1 cellular context compared by ENCODE assay signal in the genomic region with DNA sequence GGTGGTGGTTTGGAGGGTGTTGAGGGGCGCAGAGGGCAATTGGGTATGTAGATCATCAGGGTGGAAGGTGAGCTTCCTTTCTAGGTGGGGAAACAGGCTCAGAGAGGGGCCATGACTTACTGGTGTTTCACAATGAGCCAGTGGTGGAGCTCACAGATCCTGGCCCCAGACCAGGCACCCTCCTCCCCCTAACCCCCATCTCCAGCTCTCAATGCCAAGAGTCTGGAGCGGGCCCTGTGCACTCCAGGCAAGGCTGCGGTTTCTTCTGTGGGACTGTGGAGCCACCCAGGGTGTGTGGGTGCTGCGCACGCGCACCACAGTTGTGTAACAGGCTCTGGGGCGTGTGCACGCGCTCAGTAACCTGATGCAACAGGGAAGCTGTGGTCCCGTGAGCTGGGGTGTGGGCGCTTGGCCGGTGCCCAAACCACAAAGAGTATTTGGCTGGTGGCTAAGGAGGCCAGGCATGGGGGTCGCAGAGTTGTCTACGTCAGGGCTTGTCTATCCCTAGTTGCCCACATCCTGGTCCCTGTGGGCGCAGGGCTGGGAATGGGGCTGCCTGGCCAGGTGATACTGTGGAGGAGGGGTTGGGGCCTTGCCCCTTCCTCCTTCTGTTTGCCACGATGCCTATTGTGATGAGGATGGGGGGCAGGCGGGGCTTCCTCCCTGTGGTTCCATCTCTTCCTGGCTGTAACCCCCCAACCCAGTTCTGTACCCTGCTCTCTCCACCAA.
A peak's percentile ranks its signal among the peaks of the same experiment; 100 is the strongest.
TF ChIP-seq lines count a peak whose summit lies in the region.

No MANE protein-coding gene starts in this region.

TF ChIP-seq in K562, 482 proteins besides CTCF, POLR2A, EP300 and RAD21 (continued from another document and continues in another):
- TF ChIP-seq, protein P1, sequence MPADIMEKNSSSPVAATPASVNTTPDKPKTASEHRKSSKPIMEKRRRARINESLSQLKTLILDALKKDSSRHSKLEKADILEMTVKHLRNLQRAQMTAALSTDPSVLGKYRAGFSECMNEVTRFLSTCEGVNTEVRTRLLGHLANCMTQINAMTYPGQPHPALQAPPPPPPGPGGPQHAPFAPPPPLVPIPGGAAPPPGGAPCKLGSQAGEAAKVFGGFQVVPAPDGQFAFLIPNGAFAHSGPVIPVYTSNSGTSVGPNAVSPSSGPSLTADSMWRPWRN (IDR thresholded peaks at IDR 0.05; ENCODE audit: low read depth) = peak; percentile 99
- TF ChIP-seq SMARCC2 (IDR thresholded peaks at IDR 0.05; ENCODE audit: low read depth) = no peak
- no peak for TF ChIP-seq RFX1 (IDR thresholded peaks at IDR 0.05)
- TF ChIP-seq, protein P2, sequence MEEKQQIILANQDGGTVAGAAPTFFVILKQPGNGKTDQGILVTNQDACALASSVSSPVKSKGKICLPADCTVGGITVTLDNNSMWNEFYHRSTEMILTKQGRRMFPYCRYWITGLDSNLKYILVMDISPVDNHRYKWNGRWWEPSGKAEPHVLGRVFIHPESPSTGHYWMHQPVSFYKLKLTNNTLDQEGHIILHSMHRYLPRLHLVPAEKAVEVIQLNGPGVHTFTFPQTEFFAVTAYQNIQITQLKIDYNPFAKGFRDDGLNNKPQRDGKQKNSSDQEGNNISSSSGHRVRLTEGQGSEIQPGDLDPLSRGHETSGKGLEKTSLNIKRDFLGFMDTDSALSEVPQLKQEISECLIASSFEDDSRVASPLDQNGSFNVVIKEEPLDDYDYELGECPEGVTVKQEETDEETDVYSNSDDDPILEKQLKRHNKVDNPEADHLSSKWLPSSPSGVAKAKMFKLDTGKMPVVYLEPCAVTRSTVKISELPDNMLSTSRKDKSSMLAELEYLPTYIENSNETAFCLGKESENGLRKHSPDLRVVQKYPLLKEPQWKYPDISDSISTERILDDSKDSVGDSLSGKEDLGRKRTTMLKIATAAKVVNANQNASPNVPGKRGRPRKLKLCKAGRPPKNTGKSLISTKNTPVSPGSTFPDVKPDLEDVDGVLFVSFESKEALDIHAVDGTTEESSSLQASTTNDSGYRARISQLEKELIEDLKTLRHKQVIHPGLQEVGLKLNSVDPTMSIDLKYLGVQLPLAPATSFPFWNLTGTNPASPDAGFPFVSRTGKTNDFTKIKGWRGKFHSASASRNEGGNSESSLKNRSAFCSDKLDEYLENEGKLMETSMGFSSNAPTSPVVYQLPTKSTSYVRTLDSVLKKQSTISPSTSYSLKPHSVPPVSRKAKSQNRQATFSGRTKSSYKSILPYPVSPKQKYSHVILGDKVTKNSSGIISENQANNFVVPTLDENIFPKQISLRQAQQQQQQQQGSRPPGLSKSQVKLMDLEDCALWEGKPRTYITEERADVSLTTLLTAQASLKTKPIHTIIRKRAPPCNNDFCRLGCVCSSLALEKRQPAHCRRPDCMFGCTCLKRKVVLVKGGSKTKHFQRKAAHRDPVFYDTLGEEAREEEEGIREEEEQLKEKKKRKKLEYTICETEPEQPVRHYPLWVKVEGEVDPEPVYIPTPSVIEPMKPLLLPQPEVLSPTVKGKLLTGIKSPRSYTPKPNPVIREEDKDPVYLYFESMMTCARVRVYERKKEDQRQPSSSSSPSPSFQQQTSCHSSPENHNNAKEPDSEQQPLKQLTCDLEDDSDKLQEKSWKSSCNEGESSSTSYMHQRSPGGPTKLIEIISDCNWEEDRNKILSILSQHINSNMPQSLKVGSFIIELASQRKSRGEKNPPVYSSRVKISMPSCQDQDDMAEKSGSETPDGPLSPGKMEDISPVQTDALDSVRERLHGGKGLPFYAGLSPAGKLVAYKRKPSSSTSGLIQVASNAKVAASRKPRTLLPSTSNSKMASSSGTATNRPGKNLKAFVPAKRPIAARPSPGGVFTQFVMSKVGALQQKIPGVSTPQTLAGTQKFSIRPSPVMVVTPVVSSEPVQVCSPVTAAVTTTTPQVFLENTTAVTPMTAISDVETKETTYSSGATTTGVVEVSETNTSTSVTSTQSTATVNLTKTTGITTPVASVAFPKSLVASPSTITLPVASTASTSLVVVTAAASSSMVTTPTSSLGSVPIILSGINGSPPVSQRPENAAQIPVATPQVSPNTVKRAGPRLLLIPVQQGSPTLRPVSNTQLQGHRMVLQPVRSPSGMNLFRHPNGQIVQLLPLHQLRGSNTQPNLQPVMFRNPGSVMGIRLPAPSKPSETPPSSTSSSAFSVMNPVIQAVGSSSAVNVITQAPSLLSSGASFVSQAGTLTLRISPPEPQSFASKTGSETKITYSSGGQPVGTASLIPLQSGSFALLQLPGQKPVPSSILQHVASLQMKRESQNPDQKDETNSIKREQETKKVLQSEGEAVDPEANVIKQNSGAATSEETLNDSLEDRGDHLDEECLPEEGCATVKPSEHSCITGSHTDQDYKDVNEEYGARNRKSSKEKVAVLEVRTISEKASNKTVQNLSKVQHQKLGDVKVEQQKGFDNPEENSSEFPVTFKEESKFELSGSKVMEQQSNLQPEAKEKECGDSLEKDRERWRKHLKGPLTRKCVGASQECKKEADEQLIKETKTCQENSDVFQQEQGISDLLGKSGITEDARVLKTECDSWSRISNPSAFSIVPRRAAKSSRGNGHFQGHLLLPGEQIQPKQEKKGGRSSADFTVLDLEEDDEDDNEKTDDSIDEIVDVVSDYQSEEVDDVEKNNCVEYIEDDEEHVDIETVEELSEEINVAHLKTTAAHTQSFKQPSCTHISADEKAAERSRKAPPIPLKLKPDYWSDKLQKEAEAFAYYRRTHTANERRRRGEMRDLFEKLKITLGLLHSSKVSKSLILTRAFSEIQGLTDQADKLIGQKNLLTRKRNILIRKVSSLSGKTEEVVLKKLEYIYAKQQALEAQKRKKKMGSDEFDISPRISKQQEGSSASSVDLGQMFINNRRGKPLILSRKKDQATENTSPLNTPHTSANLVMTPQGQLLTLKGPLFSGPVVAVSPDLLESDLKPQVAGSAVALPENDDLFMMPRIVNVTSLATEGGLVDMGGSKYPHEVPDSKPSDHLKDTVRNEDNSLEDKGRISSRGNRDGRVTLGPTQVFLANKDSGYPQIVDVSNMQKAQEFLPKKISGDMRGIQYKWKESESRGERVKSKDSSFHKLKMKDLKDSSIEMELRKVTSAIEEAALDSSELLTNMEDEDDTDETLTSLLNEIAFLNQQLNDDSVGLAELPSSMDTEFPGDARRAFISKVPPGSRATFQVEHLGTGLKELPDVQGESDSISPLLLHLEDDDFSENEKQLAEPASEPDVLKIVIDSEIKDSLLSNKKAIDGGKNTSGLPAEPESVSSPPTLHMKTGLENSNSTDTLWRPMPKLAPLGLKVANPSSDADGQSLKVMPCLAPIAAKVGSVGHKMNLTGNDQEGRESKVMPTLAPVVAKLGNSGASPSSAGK (IDR thresholded peaks at IDR 0.05) = peak; percentile 88
- TF ChIP-seq ZNF12 (CRISPR knock-in tag; IDR thresholded peaks at IDR 0.05) = no peak
- TF ChIP-seq GATAD2A (IDR thresholded peaks at IDR 0.05) = peak; percentile 74; the same call in 1 of the 2 replicates
- no peak for TF ChIP-seq TEAD2 (tag; IDR thresholded peaks at IDR 0.05)
- TF ChIP-seq, protein P3, sequence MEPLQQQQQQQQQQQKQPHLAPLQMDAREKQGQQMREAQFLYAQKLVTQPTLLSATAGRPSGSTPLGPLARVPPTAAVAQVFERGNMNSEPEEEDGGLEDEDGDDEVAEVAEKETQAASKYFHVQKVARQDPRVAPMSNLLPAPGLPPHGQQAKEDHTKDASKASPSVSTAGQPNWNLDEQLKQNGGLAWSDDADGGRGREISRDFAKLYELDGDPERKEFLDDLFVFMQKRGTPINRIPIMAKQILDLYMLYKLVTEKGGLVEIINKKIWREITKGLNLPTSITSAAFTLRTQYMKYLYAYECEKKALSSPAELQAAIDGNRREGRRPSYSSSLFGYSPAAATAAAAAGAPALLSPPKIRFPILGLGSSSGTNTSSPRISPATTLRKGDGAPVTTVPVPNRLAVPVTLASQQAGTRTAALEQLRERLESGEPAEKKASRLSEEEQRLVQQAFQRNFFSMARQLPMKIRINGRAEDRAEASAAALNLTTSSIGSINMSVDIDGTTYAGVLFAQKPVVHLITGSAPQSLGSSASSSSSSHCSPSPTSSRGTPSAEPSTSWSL (CRISPR knock-in tag; IDR thresholded peaks at IDR 0.05; ENCODE audit: borderline replicate concordance) = no peak
- no peak for TF ChIP-seq SRSF3 (IDR thresholded peaks at IDR 0.05; ENCODE audit: insufficient read depth, low read length)
- TF ChIP-seq ZBTB1 (CRISPR knock-in tag; IDR thresholded peaks at IDR 0.05; ENCODE audit: borderline replicate concordance, low read depth) = peak; percentile 96
- TF ChIP-seq BRD9 (IDR thresholded peaks at IDR 0.05; ENCODE audit: low read depth, partially characterized antibody) = peak; percentile 91
- peak; percentile 100 for TF ChIP-seq MYC (IDR thresholded peaks at IDR 0.05; ENCODE audit: low read depth, low read length)
- TF ChIP-seq MYC (CRISPR knock-in tag; IDR thresholded peaks at IDR 0.05; ENCODE audit: borderline replicate concordance, low read depth) = peak; percentile 87; the same call in 1 of the 2 replicates
- TF ChIP-seq NFIC (IDR thresholded peaks at IDR 0.05) = peak; percentile 99
- no peak for TF ChIP-seq RBM15 (IDR thresholded peaks at IDR 0.05; ENCODE audit: insufficient read depth, low read length)
- TF ChIP-seq NBN (IDR thresholded peaks at IDR 0.05; ENCODE audit: low read depth) = peak; percentile 93; the same call in 1 of the 2 replicates
- TF ChIP-seq FOXP1 (CRISPR knock-in tag; IDR thresholded peaks at IDR 0.05) = peak; percentile 78
- TF ChIP-seq TSC22D4 (tag; IDR thresholded peaks at IDR 0.05) = no peak
- TF ChIP-seq SAFB2 (IDR thresholded peaks at IDR 0.05; ENCODE audit: borderline replicate concordance, low read depth, low read length, severe bottlenecking) = no peak
- TF ChIP-seq NCOR1 (IDR thresholded peaks at IDR 0.05) = peak; percentile 85; the same call in 1 of the 2 replicates
- no peak for TF ChIP-seq NR1H2 (CRISPR knock-in tag; IDR thresholded peaks at IDR 0.05)
- no peak for TF ChIP-seq HIVEP1 (CRISPR knock-in tag; IDR thresholded peaks at IDR 0.05)
- peak; percentile 99; the same call in 1 of the 2 replicates for TF ChIP-seq ESRRA (IDR thresholded peaks at IDR 0.05; ENCODE audit: borderline replicate concordance, low read depth)
- TF ChIP-seq, protein P4, sequence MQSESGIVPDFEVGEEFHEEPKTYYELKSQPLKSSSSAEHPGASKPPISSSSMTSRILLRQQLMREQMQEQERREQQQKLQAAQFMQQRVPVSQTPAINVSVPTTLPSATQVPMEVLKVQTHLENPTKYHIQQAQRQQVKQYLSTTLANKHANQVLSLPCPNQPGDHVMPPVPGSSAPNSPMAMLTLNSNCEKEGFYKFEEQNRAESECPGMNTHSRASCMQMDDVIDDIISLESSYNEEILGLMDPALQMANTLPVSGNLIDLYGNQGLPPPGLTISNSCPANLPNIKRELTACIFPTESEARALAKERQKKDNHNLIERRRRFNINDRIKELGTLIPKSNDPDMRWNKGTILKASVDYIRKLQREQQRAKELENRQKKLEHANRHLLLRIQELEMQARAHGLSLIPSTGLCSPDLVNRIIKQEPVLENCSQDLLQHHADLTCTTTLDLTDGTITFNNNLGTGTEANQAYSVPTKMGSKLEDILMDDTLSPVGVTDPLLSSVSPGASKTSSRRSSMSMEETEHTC (IDR thresholded peaks at IDR 0.05) = peak; percentile 100
- TF ChIP-seq SMC3 (conservative IDR thresholded peaks at IDR 0.05; ENCODE audit: insufficient read depth, low read depth, low read length) = 0 out of 2 replicates have a peak, but pooled peaks have one; percentile 4
- no peak for TF ChIP-seq ZZZ3 (IDR thresholded peaks at IDR 0.05)
- TF ChIP-seq NFE2L1 (tag; IDR thresholded peaks at IDR 0.05; ENCODE audit: borderline replicate concordance, low read depth) = no peak
- TF ChIP-seq TRIM24 (IDR thresholded peaks at IDR 0.05) = peak; percentile 90 to 91
- TF ChIP-seq, protein P5, sequence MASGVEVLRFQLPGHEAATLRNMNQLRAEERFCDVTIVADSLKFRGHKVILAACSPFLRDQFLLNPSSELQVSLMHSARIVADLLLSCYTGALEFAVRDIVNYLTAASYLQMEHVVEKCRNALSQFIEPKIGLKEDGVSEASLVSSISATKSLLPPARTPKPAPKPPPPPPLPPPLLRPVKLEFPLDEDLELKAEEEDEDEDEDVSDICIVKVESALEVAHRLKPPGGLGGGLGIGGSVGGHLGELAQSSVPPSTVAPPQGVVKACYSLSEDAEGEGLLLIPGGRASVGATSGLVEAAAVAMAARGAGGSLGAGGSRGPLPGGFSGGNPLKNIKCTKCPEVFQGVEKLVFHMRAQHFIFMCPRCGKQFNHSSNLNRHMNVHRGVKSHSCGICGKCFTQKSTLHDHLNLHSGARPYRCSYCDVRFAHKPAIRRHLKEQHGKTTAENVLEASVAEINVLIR (CRISPR knock-in tag; IDR thresholded peaks at IDR 0.05) = peak; percentile 76
- TF ChIP-seq, protein P6, sequence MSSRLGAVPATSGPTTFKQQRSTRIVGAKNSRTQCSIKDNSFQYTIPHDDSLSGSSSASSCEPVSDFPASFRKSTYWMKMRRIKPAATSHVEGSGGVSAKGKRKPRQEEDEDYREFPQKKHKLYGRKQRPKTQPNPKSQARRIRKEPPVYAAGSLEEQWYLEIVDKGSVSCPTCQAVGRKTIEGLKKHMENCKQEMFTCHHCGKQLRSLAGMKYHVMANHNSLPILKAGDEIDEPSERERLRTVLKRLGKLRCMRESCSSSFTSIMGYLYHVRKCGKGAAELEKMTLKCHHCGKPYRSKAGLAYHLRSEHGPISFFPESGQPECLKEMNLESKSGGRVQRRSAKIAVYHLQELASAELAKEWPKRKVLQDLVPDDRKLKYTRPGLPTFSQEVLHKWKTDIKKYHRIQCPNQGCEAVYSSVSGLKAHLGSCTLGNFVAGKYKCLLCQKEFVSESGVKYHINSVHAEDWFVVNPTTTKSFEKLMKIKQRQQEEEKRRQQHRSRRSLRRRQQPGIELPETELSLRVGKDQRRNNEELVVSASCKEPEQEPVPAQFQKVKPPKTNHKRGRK (tag; IDR thresholded peaks at IDR 0.05) = no peak
- no peak for TF ChIP-seq CHD1 (IDR thresholded peaks at IDR 0.05; ENCODE audit: low read length)
- no peak for TF ChIP-seq ZC3H11A (IDR thresholded peaks at IDR 0.05; ENCODE audit: low read depth, low read length)
- TF ChIP-seq ARID2 (IDR thresholded peaks at IDR 0.05) = no peak
- TF ChIP-seq ZNF212 (CRISPR knock-in tag; IDR thresholded peaks at IDR 0.05) = no peak
- TF ChIP-seq GABPB1 (CRISPR knock-in tag; IDR thresholded peaks at IDR 0.05) = peak; percentile 63; the same call in 1 of the 2 replicates
- TF ChIP-seq NEUROD1 (IDR thresholded peaks at IDR 0.05; ENCODE audit: borderline replicate concordance, low read depth, low read length, partially characterized antibody) = peak; percentile 87
- peak; percentile 84 for TF ChIP-seq DPF2 (IDR thresholded peaks at IDR 0.05)
- TF ChIP-seq ZSCAN29 (IDR thresholded peaks at IDR 0.05) = no peak
- peak; percentile 49 for TF ChIP-seq PHF20 (IDR thresholded peaks at IDR 0.05; ENCODE audit: partially characterized antibody)
- no peak for TF ChIP-seq BMI1 (IDR thresholded peaks at IDR 0.05; ENCODE audit: low read length)
- peak; percentile 68; the same call in 1 of the 2 replicates for TF ChIP-seq PML (IDR thresholded peaks at IDR 0.05; ENCODE audit: low read length)
- no peak for TF ChIP-seq CSDE1 (IDR thresholded peaks at IDR 0.05)
- peak; percentile 89 for TF ChIP-seq HDAC3 (IDR thresholded peaks at IDR 0.05; ENCODE audit: borderline replicate concordance, partially characterized antibody)
- no peak for TF ChIP-seq ZNF57 (CRISPR knock-in tag; IDR thresholded peaks at IDR 0.05)
